ENCODE assay signal across 1 cellular context in genomic region chr21:45003331-45004058, GRCh38.
TF ChIP-seq lines count a peak whose summit lies in the region.

No MANE protein-coding gene starts in this region.

TF ChIP-seq in GM12878, 131 proteins besides CTCF, POLR2A, EP300 and RAD21 (continued from another document):
- no peak for TF ChIP-seq BCLAF1 (IDR thresholded peaks at IDR 0.05)
- no peak for TF ChIP-seq ZBTB11 (CRISPR knock-in tag; IDR thresholded peaks at IDR 0.05)
- TF ChIP-seq ZNF207 (IDR thresholded peaks at IDR 0.05; ENCODE audit: borderline replicate concordance): no peak
- TF ChIP-seq TBL1XR1 (IDR thresholded peaks at IDR 0.05; ENCODE audit: low read depth, low read length): no peak
- no peak for TF ChIP-seq CBFB (IDR thresholded peaks at IDR 0.05; ENCODE audit: low read depth)
- TF ChIP-seq CHD2 (IDR thresholded peaks at IDR 0.05; ENCODE audit: borderline replicate concordance, low read depth, low read length): no peak
- TF ChIP-seq MYC (IDR thresholded peaks at IDR 0.05; ENCODE audit: insufficient read depth, insufficient read length, insufficient replicate concordance, low read length, severe bottlenecking): no peak
